Comparison of ENCODE assay signal across 26 cellular contexts in genomic region chr7:102073931-102074880, GRCh38.
DNase-seq lines count a peak whose midpoint lies in the region; ATAC-seq and TF ChIP-seq lines count a peak whose summit lies in the region.
"Had no signal": no experiment of that assay in that cellular context is flagged by ENCODE, and none has a peak within 500 bp of the region (broad histone marks: within the 10 kb centered on the region; RNA-seq: fewer than 3 reads in every experiment).

No MANE protein-coding gene starts in this region.

- no peak for TF ChIP-seq EP300 in gastroesophageal sphincter (IDR thresholded peaks at IDR 0.05)

- no peak for TF ChIP-seq CTCF in HEK293 (tag by site-specific recombination; IDR thresholded peaks at IDR 0.05)
- no peak for TF ChIP-seq CTCF in mucosa of descending colon (IDR thresholded peaks at IDR 0.05)
- no peak for TF ChIP-seq CTCF in gastroesophageal sphincter (IDR thresholded peaks at IDR 0.05)

- H3K9me3 ChIP-seq in HEK293 (ENCODE audit: control insufficient read depth, insufficient read depth, low read depth, low read length) (no peaks in the 10 kb centered on the region), adipocyte (ENCODE audit: control insufficient read depth, low read length) (peaks cover 6% of the 10 kb centered on the region), mucosa of descending colon (peaks cover 6% of the 10 kb centered on the region), gastroesophageal sphincter (no peaks in the 10 kb centered on the region)
- H3K9me3 ChIP-seq: ascending aorta, ovary, vagina had no signal

- CTCF ChIA-PET in HEK293 (lab: Yijun Ruan, JAX), result no interaction called here

- H3K27me3 ChIP-seq in adipocyte (replicated peaks; ENCODE audit: control insufficient read depth, insufficient read depth, low read length) (no peaks in the 10 kb centered on the region), gastroesophageal sphincter (no peaks in the 10 kb centered on the region)
- H3K27me3 ChIP-seq: ascending aorta, cardiac muscle cell, ovary, spleen, stomach, vagina had no signal

- no peaks in the 10 kb centered on the region for H3K4me1 ChIP-seq in HEK293 (ENCODE audit: control insufficient read depth, insufficient read depth, low read length)
- H3K4me1 ChIP-seq in adipocyte (ENCODE audit: control insufficient read depth, insufficient read depth, low read length), result no peaks in the 10 kb centered on the region
- H3K4me1 ChIP-seq in mucosa of descending colon (ENCODE audit: low read depth), result no peaks in the 10 kb centered on the region
- no peaks in the 10 kb centered on the region for H3K4me1 ChIP-seq in gastroesophageal sphincter
- H3K4me1 ChIP-seq: ascending aorta, stomach, vagina had no signal

- POLR2A ChIA-PET in HEK293 (lab: Yijun Ruan, JAX), result no interaction called here

- peaks cover 0 to 12% of the 10 kb centered on the region in 2 experiments; a peak in 1 of 3 replicates for H3K36me3 ChIP-seq in HEK293 (ENCODE audit: control insufficient read depth in 2 of 2, insufficient read depth in 1 of 2, low read length in 2 of 2)
- peaks cover 20% of the 10 kb centered on the region for H3K36me3 ChIP-seq in adipocyte (ENCODE audit: control insufficient read depth, insufficient read depth, low read length, severe bottlenecking)
- no peaks in the 10 kb centered on the region for H3K36me3 ChIP-seq in mucosa of descending colon (ENCODE audit: low read depth)
- H3K36me3 ChIP-seq in gastroesophageal sphincter, result peaks cover 0 to 51% of the 10 kb centered on the region in 2 donors
- H3K36me3 ChIP-seq: ovary had no signal

- no peak overlapping the region for H3K27ac ChIP-seq in HEK293 (ENCODE audit: extremely low read depth, low read depth, low read length)
- no peak overlapping the region for H3K27ac ChIP-seq in gastroesophageal sphincter
- H3K27ac ChIP-seq: ascending aorta, cardiac muscle cell, coronary artery, ovary, spleen, stomach, vagina had no signal

- WGBS in gastroesophageal sphincter (ENCODE audit: low coverage in 1 of 2), 2 donors, result 94 to 97% methylated on average over 8 to 10 of the region's 14 CpGs

- H3K9ac ChIP-seq in adipocyte (ENCODE audit: low read length), result no peak overlapping the region
- H3K9ac ChIP-seq: SK-N-SH had no signal

- H3K4me3 ChIP-seq in HEK293 (ENCODE audit: low read depth, low read length) (no peak overlapping the region), adipocyte (ENCODE audit: low read length) (no peak overlapping the region), mucosa of descending colon (no peak overlapping the region), gastroesophageal sphincter (no peak overlapping the region)
- H3K4me3 ChIP-seq: A549, ascending aorta, cardiac muscle cell, coronary artery, ovary, spleen, stomach, vagina had no signal

- ATAC-seq in mucosa of descending colon, result peak; percentile 88
- ATAC-seq in gastroesophageal sphincter, result no peak
- no peak for ATAC-seq in activated CD4-positive, CD25-positive, alpha-beta regulatory T cell treated with anti-CD3 and anti-CD28 coated beads, Interleukin-2, amount 50 U/mL, for 24 hours
- ATAC-seq: A549, Right ventricle myocardium inferior had no signal

- DNase-seq in AG08396 (ENCODE audit: low spot score), result peak; percentile 21
- peak; percentile 20 for DNase-seq in adipocyte (ENCODE audit: low read depth)
- DNase-seq in mucosa of descending colon, result peak; percentile 47 to 80 (median 65)
- no peak for DNase-seq in NCI-H1092 (lab: John Stamatoyannopoulos, UW)
- no peak for DNase-seq in amniotic stem cell (lab: John Stamatoyannopoulos, UW)
- DNase-seq: activated CD4-positive, alpha-beta T cell treated with anti-CD3 and anti-CD28 coated beads for 4 hours; activated effector memory CD4-positive, alpha-beta T cell treated with anti-CD3 and anti-CD28 coated beads, Interleukin-2, amount 50 U/mL, for 16 hours; activated T-cell treated with anti-CD3 and anti-CD28 coated beads, Interleukin-2, amount 50 U/mL, for 1 hour; CD4-positive, alpha-beta memory T cell; NCI-H1436; NCI-H2107; NCI-H446; NCI-H748 treated with DMSO at 0.1 percent for 48 hours; ovary; SK-N-SH; spleen; stomach had no signal

- intact Hi-C loops in mucosa of descending colon (cut with DNase I, micrococcal nuclease), result no loop called here

- TF ChIP-seq POLR2A in gastroesophageal sphincter (IDR thresholded peaks at IDR 0.05), result no peak

TF ChIP-seq in HEK293, 187 proteins besides CTCF, POLR2A, EP300 and RAD21:
- TF ChIP-seq ZSCAN18 (tag by site-specific recombination; IDR thresholded peaks at IDR 0.05) (no peak), ZNF404 (tag by site-specific recombination; IDR thresholded peaks at IDR 0.05) (no peak), ZNF600 (tag by site-specific recombination; IDR thresholded peaks at IDR 0.05) (no peak), ZSCAN23 (tag by site-specific recombination; IDR thresholded peaks at IDR 0.05) (no peak), GLI2 (tag by site-specific recombination; IDR thresholded peaks at IDR 0.05; ENCODE audit: borderline replicate concordance, low read depth) (no peak), ZFP3 (tag by site-specific recombination; IDR thresholded peaks at IDR 0.05; ENCODE audit: low read depth) (no peak), SCRT2 (tag by site-specific recombination; IDR thresholded peaks at IDR 0.05) (peak; percentile 42; the same call in 1 of the 2 replicates)

Comparison
In these comparisons a context has a peak if more than half of its experiments do, and no peak if none do; other contexts are left out.
1. DNase-seq: peak in AG08396 (single experiment), adipocyte (single experiment) and mucosa of descending colon (3 of 3); none in NCI-H1092 (single experiment) and amniotic stem cell (single experiment).